Comparison of ENCODE assay signal across 19 cellular contexts in the genomic region with DNA sequence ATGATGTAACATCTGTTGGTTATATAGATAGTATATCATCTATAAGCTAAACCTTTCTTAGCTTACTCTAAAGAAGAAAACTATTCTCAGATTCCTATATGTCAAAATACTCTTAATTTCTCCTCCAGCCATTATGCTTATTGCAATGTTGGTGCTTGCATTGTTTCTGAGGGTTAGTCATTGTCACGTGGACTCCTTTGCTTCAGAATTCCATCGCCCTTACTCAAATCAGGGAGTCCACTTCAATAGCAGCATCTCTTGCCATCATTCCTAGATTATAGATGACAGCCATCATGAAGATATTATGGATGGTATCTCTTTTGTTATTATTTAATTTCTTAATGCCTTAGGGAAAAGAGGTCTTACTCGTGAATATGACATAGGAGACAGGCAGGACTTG.
"Had no signal": no experiment of that assay in that cellular context is flagged by ENCODE, and none has a peak within 500 bp of the region (broad histone marks: within the 10 kb centered on the region; RNA-seq: fewer than 3 reads in every experiment).

No MANE protein-coding gene starts in this region.

- H3K9me3 ChIP-seq: ovary, right lobe of liver, thoracic aorta, vagina had no signal

- H3K27me3 ChIP-seq: heart right ventricle, ovary, right lobe of liver, vagina had no signal

- H3K36me3 ChIP-seq: heart right ventricle, ovary, right lobe of liver, thoracic aorta, vagina had no signal

- H3K4me1 ChIP-seq: heart right ventricle, right lobe of liver, vagina had no signal

- H3K27ac ChIP-seq: heart right ventricle, ovary, right lobe of liver, skin epidermis, thoracic aorta, vagina had no signal

- DNase-seq: activated CD4-positive, alpha-beta T cell treated with anti-CD3 and anti-CD28 coated beads for 36 hours; activated CD4-positive, CD25-positive, alpha-beta regulatory T cell; activated CD8-positive, alpha-beta memory T cell treated with anti-CD3 and anti-CD28 coated beads, Interleukin-2, amount 10 ng/mL, durations not matched to agents 7 days and 5 days; activated CD8-positive, alpha-beta T cell treated with anti-CD3 and anti-CD28 coated beads, Interleukin-2, amount 10 ng/mL, durations not matched to agents 7 days and 5 days; activated naive CD8-positive, alpha-beta T cell treated with anti-CD3 and anti-CD28 coated beads, Interleukin-2, amount 50 U/mL, for 24 hours; activated T-cell treated with anti-CD3 and anti-CD28 coated beads, Interleukin-2, amount 50 U/mL, for 48 hours; amygdala; central memory CD4-positive, alpha-beta T cell; foreskin melanocyte; heart right ventricle; midbrain; naive thymus-derived CD4-positive, alpha-beta T cell; ovary; right lobe of liver; stimulated activated CD4-positive, alpha-beta T cell treated with anti-CD3 and anti-CD28 coated beads, Interleukin-4, amount 100 ng/mL, for 24 hours had no signal

- FAIRE-seq: endothelial cell of umbilical vein had no signal

- H3K4me3 ChIP-seq: heart right ventricle, ovary, right lobe of liver, skin epidermis, thoracic aorta, vagina had no signal
